Comparison of ENCODE assay signal across 1 cellular context in the genomic region with DNA sequence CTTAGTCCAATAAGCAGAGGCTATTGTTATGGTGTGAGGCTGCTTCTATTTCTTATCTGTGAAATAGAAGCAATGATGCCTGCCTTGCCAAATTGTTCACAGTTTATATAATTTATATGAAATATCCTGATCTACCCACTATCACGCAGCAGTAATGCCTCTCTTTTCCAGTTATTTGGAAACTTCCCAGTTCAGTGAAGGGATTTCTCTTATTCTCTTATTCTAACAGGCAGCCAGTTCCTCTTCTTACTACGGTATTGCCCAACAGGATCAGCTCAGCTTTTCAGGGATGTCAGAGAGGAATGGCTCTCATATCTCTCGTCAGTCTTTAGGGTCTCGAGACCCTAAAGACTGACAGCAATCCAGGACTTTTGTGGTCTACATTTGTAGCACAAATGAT.
TF ChIP-seq lines count a peak whose summit lies in the region.

No MANE protein-coding gene starts in this region.

TF ChIP-seq in WTC11, 78 proteins besides CTCF, POLR2A, EP300 and RAD21 (continued from another document):
- no peak for TF ChIP-seq ZNF317 (CRISPR knock-in tag; IDR thresholded peaks at IDR 0.05; ENCODE audit: borderline replicate concordance, low read depth)
- no peak for TF ChIP-seq SOX15 (CRISPR knock-in tag; IDR thresholded peaks at IDR 0.05)
- no peak for TF ChIP-seq NFE2L1 (CRISPR knock-in tag; IDR thresholded peaks at IDR 0.05)
- TF ChIP-seq ATF1 (CRISPR knock-in tag; IDR thresholded peaks at IDR 0.05) = no peak
- TF ChIP-seq JAZF1 (CRISPR knock-in tag; IDR thresholded peaks at IDR 0.05) = no peak
- TF ChIP-seq, protein P1, sequence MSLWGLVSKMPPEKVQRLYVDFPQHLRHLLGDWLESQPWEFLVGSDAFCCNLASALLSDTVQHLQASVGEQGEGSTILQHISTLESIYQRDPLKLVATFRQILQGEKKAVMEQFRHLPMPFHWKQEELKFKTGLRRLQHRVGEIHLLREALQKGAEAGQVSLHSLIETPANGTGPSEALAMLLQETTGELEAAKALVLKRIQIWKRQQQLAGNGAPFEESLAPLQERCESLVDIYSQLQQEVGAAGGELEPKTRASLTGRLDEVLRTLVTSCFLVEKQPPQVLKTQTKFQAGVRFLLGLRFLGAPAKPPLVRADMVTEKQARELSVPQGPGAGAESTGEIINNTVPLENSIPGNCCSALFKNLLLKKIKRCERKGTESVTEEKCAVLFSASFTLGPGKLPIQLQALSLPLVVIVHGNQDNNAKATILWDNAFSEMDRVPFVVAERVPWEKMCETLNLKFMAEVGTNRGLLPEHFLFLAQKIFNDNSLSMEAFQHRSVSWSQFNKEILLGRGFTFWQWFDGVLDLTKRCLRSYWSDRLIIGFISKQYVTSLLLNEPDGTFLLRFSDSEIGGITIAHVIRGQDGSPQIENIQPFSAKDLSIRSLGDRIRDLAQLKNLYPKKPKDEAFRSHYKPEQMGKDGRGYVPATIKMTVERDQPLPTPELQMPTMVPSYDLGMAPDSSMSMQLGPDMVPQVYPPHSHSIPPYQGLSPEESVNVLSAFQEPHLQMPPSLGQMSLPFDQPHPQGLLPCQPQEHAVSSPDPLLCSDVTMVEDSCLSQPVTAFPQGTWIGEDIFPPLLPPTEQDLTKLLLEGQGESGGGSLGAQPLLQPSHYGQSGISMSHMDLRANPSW (CRISPR knock-in tag; conservative IDR thresholded peaks at IDR 0.05; ENCODE audit: low read depth) = no peak
- no peak for TF ChIP-seq ZNF396 (CRISPR knock-in tag; IDR thresholded peaks at IDR 0.05; ENCODE audit: borderline replicate concordance)
- TF ChIP-seq KAT7 (CRISPR knock-in tag; IDR thresholded peaks at IDR 0.05; ENCODE audit: borderline replicate concordance) = no peak
- no peak for TF ChIP-seq FOXP1 (CRISPR knock-in tag; IDR thresholded peaks at IDR 0.05; ENCODE audit: borderline replicate concordance)
TF ChIP-seq in WTC11: peak in this region for 0.
